ENCODE assay signal across 18 cellular contexts in the genomic region with DNA sequence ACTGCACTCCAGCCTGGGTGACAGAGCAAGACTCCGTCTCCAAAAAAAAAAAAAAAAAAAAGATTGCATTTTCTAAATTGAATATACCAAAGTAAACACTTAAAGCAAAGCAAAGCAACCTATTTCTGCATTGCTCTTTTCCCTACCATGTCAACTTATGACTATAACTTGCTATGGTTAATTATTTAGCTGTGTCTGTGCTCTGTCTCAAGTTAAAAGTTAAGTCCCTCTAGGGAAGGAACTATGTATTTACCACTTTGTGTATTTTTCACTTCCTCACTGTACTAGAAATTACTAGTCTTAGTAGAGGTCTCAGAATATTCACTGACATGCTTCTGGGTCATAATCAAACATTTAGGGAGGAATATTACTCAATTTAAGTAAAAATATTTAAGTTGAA.
DNase-seq lines count a peak whose midpoint lies in the region; ATAC-seq lines count a peak whose summit lies in the region.
"Had no signal": no experiment of that assay in that cellular context is flagged by ENCODE, and none has a peak within 500 bp of the region (broad histone marks: within the 10 kb centered on the region; RNA-seq: fewer than 3 reads in every experiment).

No MANE protein-coding gene starts in this region.

- no peaks in the 10 kb centered on the region for H3K36me3 Mint-ChIP-seq in activated CD4-positive, alpha-beta T cell treated with anti-CD3 and anti-CD28 coated beads for 36 hours (ENCODE audit: low read depth)
- H3K36me3 Mint-ChIP-seq: CD8-positive, alpha-beta memory T cell had no signal

- CTCF ChIA-PET in activated CD4-positive, alpha-beta T cell treated with anti-CD3 and anti-CD28 coated beads for 36 hours (lab: Charles Lee): no interaction called here

- no peak overlapping the region for H3K27ac Mint-ChIP-seq in activated CD4-positive, alpha-beta T cell treated with anti-CD3 and anti-CD28 coated beads for 36 hours
- H3K27ac Mint-ChIP-seq: CD8-positive, alpha-beta memory T cell; H9 had no signal

- no peak overlapping the region for H3K4me3 ChIP-seq in skeletal muscle satellite cell (ENCODE audit: low read length)
- H3K4me3 ChIP-seq: Peyer's patch had no signal

- no peaks in the 10 kb centered on the region for H3K27me3 ChIP-seq in skeletal muscle satellite cell (ENCODE audit: control insufficient read depth, insufficient read depth, low read length)
- H3K27me3 ChIP-seq: Peyer's patch had no signal

- no peak for ATAC-seq in left ventricle myocardium superior
- ATAC-seq in activated CD4-positive, alpha-beta T cell treated with anti-CD3 and anti-CD28 coated beads for 36 hours: no peak
- ATAC-seq: SK-N-SH treated with all-trans-retinoic acid at 6 μM for 48 hours had no signal

- intact Hi-C loops in left ventricle myocardium superior (cut with micrococcal nuclease): no loop called here
- intact Hi-C loops in activated CD4-positive, alpha-beta T cell treated with anti-CD3 and anti-CD28 coated beads for 36 hours (cut with DNase I, micrococcal nuclease): no loop called here

- no peaks in the 10 kb centered on the region for H3K4me1 Mint-ChIP-seq in activated CD4-positive, alpha-beta T cell treated with anti-CD3 and anti-CD28 coated beads for 36 hours
- H3K4me1 Mint-ChIP-seq: CD8-positive, alpha-beta memory T cell; H9 had no signal

- peaks cover 4% of the 10 kb centered on the region for H3K9me3 Mint-ChIP-seq in activated CD4-positive, alpha-beta T cell treated with anti-CD3 and anti-CD28 coated beads for 36 hours (ENCODE audit: low read depth)

- POLR2A ChIA-PET in activated CD4-positive, alpha-beta T cell treated with anti-CD3 and anti-CD28 coated beads for 36 hours (lab: Charles Lee): no interaction called here

- in situ Hi-C loops in Caki2 (cut with HindIII; ENCODE audit: low pct_unique_long_range_greater_than_20kb, low sequenced_read_pairs): no loop called here

- H3K36me3 ChIP-seq in skeletal muscle satellite cell (ENCODE audit: insufficient read depth, low read length): no peaks in the 10 kb centered on the region
- H3K36me3 ChIP-seq: Peyer's patch had no signal

- H3K4me3 Mint-ChIP-seq in activated CD4-positive, alpha-beta T cell treated with anti-CD3 and anti-CD28 coated beads for 36 hours: no peak overlapping the region
- H3K4me3 Mint-ChIP-seq: CD8-positive, alpha-beta memory T cell; H9 had no signal

- H3K4me2 ChIP-seq in skeletal muscle satellite cell (ENCODE audit: low read length): no peak overlapping the region

- no peaks in the 10 kb centered on the region for H3K9me3 ChIP-seq in skeletal muscle satellite cell (replicated peaks; ENCODE audit: low read length)
- H3K9me3 ChIP-seq: Peyer's patch had no signal

- peak; percentile 66 for DNase-seq in Caki2 (ENCODE audit: low read depth)
- peak; percentile 32 for DNase-seq in M059J (ENCODE audit: low read depth)
- DNase-seq in fibroblast of peridontal ligament (ENCODE audit: extremely low read depth): peak; percentile 16
- DNase-seq in anterior cingulate cortex (lab: John Stamatoyannopoulos, UW): no peak
- no peak for DNase-seq in left ventricle myocardium superior
- no peak for DNase-seq in activated CD4-positive, alpha-beta T cell treated with anti-CD3 and anti-CD28 coated beads for 36 hours
- DNase-seq: C1 segment of cervical spinal cord; CD8-positive, alpha-beta memory T cell; DMS79; H9; Kasumi-1; NCI-H1694; NCI-H2081 treated with DMSO at 0.1 percent for 48 hours; NCI-H446 treated with DMSO at 0.1 percent for 48 hours; Peyer's patch; SIG-M5 had no signal

- peaks cover 33% of the 10 kb centered on the region for H3K4me1 ChIP-seq in skeletal muscle satellite cell (ENCODE audit: control insufficient read depth, insufficient read depth, low read length)
- H3K4me1 ChIP-seq: Peyer's patch had no signal

- peak overlapping the region; percentile 2 for H3K9ac ChIP-seq in skeletal muscle satellite cell (ENCODE audit: low read depth, low read length)

- H3K27me3 Mint-ChIP-seq in activated CD4-positive, alpha-beta T cell treated with anti-CD3 and anti-CD28 coated beads for 36 hours: no peaks in the 10 kb centered on the region
- H3K27me3 Mint-ChIP-seq: CD8-positive, alpha-beta memory T cell had no signal

Comparison
In these comparisons a context has a peak if more than half of its experiments do, and no peak if none do; other contexts are left out.
1. DNase-seq: peak in Caki2 (single experiment), M059J (single experiment) and fibroblast of peridontal ligament (single experiment); none in anterior cingulate cortex (0 of 58), left ventricle myocardium superior (single experiment) and activated CD4-positive, alpha-beta T cell treated with anti-CD3 and anti-CD28 coated beads for 36 hours (single experiment).